Comparison of ENCODE assay signal across 8 cellular contexts in genomic region chr17:17972126-17972951, GRCh38. TPM values are rescaled to one million over a fixed set of nuclear protein-coding genes. Genes with fewer than 3 reads are reported as not detected.
DNase-seq lines count a peak whose midpoint lies in the region; ATAC-seq and TF ChIP-seq lines count a peak whose summit lies in the region.

TSS of gene DRC3 (plus strand) at chr17:17972862. CDS start at chr17:17977599, 4,737 bp downstream.
TSS of gene TOM1L2 (minus strand) at chr17:17972400. CDS start at chr17:17972313, 87 bp downstream.

- H3K9me3 ChIP-seq in ascending aorta (no peaks in the 10 kb centered on the region), right atrium auricular region (no peaks in the 10 kb centered on the region), prostate gland (no peaks in the 10 kb centered on the region)

- H3K4me1 ChIP-seq in ascending aorta (peaks cover 6 to 17% of the 10 kb centered on the region in 2 donors), right atrium auricular region (peaks cover 0 to 50% of the 10 kb centered on the region in 2 donors), prostate gland (replicated peaks) (no peaks in the 10 kb centered on the region), urinary bladder (ENCODE audit: insufficient read depth) (no peaks in the 10 kb centered on the region)

- TF ChIP-seq CTCF in ascending aorta (IDR thresholded peaks at IDR 0.05): peak in 1 of 3 experiments; percentile 7
- peak in 1 of 2 donors; percentile 34 for TF ChIP-seq CTCF in right atrium auricular region (IDR thresholded peaks at IDR 0.05)
- TF ChIP-seq CTCF in prostate gland (IDR thresholded peaks at IDR 0.05): peak; percentile 40 to 64 (median 50)

- no peaks in the 10 kb centered on the region for H3K36me3 ChIP-seq in ascending aorta
- H3K36me3 ChIP-seq in right atrium auricular region: no peaks in the 10 kb centered on the region
- H3K36me3 ChIP-seq in prostate gland: no peaks in the 10 kb centered on the region
- no peaks in the 10 kb centered on the region for H3K36me3 ChIP-seq in urinary bladder (ENCODE audit: insufficient read depth)

- WGBS in prostate gland: under 1% methylated on average over 42 of the region's 59 CpGs
- WGBS in urinary bladder: under 1% methylated on average over 59 of the region's 59 CpGs

- peak; percentile 98 for TF ChIP-seq POLR2A in prostate gland (IDR thresholded peaks at IDR 0.05)

- no peaks in the 10 kb centered on the region for H3K27me3 ChIP-seq in ascending aorta
- H3K27me3 ChIP-seq in right atrium auricular region: no peaks in the 10 kb centered on the region
- no peaks in the 10 kb centered on the region for H3K27me3 ChIP-seq in prostate gland (replicated peaks; ENCODE audit: insufficient read depth)

- peak within 1 kb of the TSS; percentile 56 to 69 for H3K4me3 ChIP-seq in ascending aorta
- peak within 1 kb of the TSS; percentile 90 to 93 for H3K4me3 ChIP-seq in right atrium auricular region
- peak within 1 kb of the TSS; percentile 93 to 95 for H3K4me3 ChIP-seq in prostate gland
- peak within 1 kb of the TSS; percentile 89 for H3K4me3 ChIP-seq in urinary bladder (ENCODE audit: low read depth, low read length)

- intact Hi-C loops in ascending aorta (cut with DNase I) (loop anchor here (1.0 to 5.0 kb wide), 8 partner anchors 14 to 390 kb away; partner anchors contain the start of genes ALKBH5, ATPAF2, GID4 and RAI1), prostate gland (cut with DNase I) (loop anchor here (5.0 kb wide), 1 partner anchor 65 kb away; the partner anchor contains the start of genes ATPAF2 and GID4)

- peak within 1 kb of the TSS; percentile 86 to 87 for H3K27ac ChIP-seq in ascending aorta
- peak within 1 kb of the TSS; percentile 89 to 93 for H3K27ac ChIP-seq in right atrium auricular region
- peak within 1 kb of the TSS; percentile 91 to 95 for H3K27ac ChIP-seq in prostate gland
- H3K27ac ChIP-seq in urinary bladder (ENCODE audit: low read depth): peak within 1 kb of the TSS; percentile 75

- DNase-seq in NCI-H187 (lab: John Stamatoyannopoulos, UW) (peak; percentile 95 to 98), T-helper 2 cell (peak; percentile 99 to 100 (median 100)), ascending aorta (ENCODE audit: low spot score in 2 of 2) (peak; percentile 100), right atrium auricular region (ENCODE audit: low spot score) (peak; percentile 100), prostate gland (ENCODE audit: low spot score) (peak; percentile 100)

- ATAC-seq in GM18502 (IDR thresholded peaks at IDR 0.05; ENCODE audit: poor library complexity, unreplicated experiment) (peak; percentile 94), HG02943 (IDR thresholded peaks at IDR 0.05; ENCODE audit: low read depth, unreplicated experiment) (peak; percentile 94)

RNA-seq across cellular contexts. Expression of gene DRC3, which starts in this region (rescaled TPM):
- total RNA-seq in ascending aorta (7.2 TPM), right atrium auricular region (1 to 10 TPM in 1 of 2 donors, under 1 TPM in 1; 0.94 to 1.7 TPM), prostate gland (1 to 10 TPM; 4.5 to 10.0 TPM), urinary bladder (3.6 TPM)
- 1.6 TPM for polyA plus RNA-seq in urinary bladder

RNA-seq across cellular contexts. Expression of gene TOM1L2, which starts in this region (rescaled TPM):
- total RNA-seq in ascending aorta (39.0 TPM), right atrium auricular region (100 to 1,000 TPM; 186 to 347 TPM), prostate gland (100 to 1,000 TPM; 162 to 185 TPM), urinary bladder (33.0 TPM)
- polyA plus RNA-seq in urinary bladder: 58.7 TPM

Comparison
In these comparisons a context has a peak if more than half of its experiments do, and no peak if none do; other contexts are left out.
1. Peak in every context shown above with its lines: DNase-seq, ATAC-seq, H3K4me3 ChIP-seq and H3K27ac ChIP-seq.